In the genomic region with DNA sequence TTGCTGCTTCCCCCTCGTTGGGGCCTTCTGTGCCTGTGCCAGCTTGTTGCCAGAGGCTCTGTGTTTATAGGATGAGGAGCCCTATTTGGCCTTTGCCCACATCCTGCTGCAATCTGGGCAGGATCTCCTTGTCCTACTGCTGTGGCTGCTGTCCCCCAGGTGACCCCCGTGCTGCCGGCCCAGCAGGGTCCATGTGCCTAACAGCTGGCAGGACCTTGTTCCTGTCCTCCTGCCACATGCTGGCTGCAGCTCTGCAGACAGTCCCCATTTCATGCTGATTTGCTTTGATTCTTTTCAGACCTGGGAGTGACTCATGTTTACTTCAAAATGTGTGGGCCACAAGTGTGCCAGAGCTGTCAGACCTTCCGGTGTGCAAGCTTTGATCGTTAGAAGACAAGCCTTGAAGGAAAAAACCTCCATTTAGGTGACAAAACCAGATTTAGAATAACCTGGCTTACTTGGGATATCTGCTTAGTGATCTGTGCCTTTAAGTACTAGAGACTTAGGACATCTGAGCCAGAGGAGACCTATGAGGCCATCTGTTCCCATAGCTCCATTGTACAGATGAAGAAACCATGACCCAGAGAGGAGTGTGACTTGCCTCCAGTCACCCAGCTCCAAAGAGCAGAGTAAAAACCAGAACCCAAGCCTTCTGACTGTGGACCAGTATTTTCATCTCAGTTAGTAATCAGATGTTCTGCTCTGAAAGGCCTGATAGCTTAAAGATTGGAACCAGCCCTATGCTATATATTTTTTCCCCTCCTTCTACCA, we compare ENCODE assay signal across 8 cellular contexts. TPM values are rescaled to one million over a fixed set of nuclear protein-coding genes. Genes with fewer than 3 reads are reported as not detected.
DNase-seq lines count a peak whose midpoint lies in the region; ATAC-seq and TF ChIP-seq lines count a peak whose summit lies in the region.

No MANE protein-coding gene starts in this region.

- H3K36me3 Mint-ChIP-seq in T-cell = no peaks in the 10 kb centered on the region

- no peaks in the 10 kb centered on the region for H3K9me3 ChIP-seq in mucosa of descending colon

- no peak overlapping the region for H3K4me3 ChIP-seq in mucosa of descending colon

- intact Hi-C loops in mucosa of descending colon (cut with DNase I, micrococcal nuclease) = no loop called here

- no peaks in the 10 kb centered on the region for H3K36me3 ChIP-seq in mucosa of descending colon (ENCODE audit: low read depth)

- peak overlapping the region; percentile 24 for H3K27ac ChIP-seq in caudate nucleus (ENCODE audit: low read depth, low read length)

- H3K4me1 Mint-ChIP-seq in T-cell = peaks cover 19 to 39% (median 36%) of the 10 kb centered on the region in 3 donors

- peaks cover 0 to 4% of the 10 kb centered on the region in 2 donors for H3K27me3 Mint-ChIP-seq in T-cell

- CTCF ChIA-PET in T-cell (lab: Charles Lee) = interaction anchor here in 1 of 2 donors (2.1 kb wide), 1 partner anchor 19 kb away, joined by 8 read pairs; no protein-coding TSS in a partner anchor

- ATAC-seq in T-cell (replicated peaks in 1 of 4) (peak; percentile 87 to 96 (median 94)), mucosa of descending colon (peak; percentile 65), GM21717 (IDR thresholded peaks at IDR 0.05; ENCODE audit: unreplicated experiment) (no peak), HG02973 (IDR thresholded peaks at IDR 0.05; ENCODE audit: unreplicated experiment) (no peak)

- DNase-seq in AG20443 (ENCODE audit: low spot score) (peak; percentile 32), T-cell (peak in 30 of 34 experiments; percentile 8 to 52 (median 25)), caudate nucleus (lab: John Stamatoyannopoulos, UW) (peak in 18 of 61 donors; percentile 17 to 66 (median 38)), mucosa of descending colon (peak in 1 of 3 donors; percentile 54), COR-L47 (lab: John Stamatoyannopoulos, UW) (no peak), midbrain (lab: John Stamatoyannopoulos, UW) (no peak)

- no peaks in the 10 kb centered on the region for H3K9me3 Mint-ChIP-seq in T-cell

- POLR2A ChIA-PET in T-cell (lab: Charles Lee) = interaction anchor here in 1 of 2 donors (1.0 kb wide), 1 partner anchor 12 kb away, joined by 3 read pairs; a partner anchor contains a TSS

- H3K4me1 ChIP-seq in mucosa of descending colon (ENCODE audit: low read depth) = no peaks in the 10 kb centered on the region

- peak overlapping the region; percentile 3 to 63 (median 35) for H3K4me3 Mint-ChIP-seq in T-cell

- TF ChIP-seq CTCF in mucosa of descending colon (IDR thresholded peaks at IDR 0.05) = no peak

- H3K27ac Mint-ChIP-seq in T-cell = peak overlapping the region; percentile 93 to 94

RNA-seq across cellular contexts. Expression of a gene that starts 11.1 kb away (rescaled TPM):
- total RNA-seq in T-cell (1 to 10 TPM in 4 of 5 donors, under 1 TPM in 1; 0.55 to 3.0 (median 1.8) TPM), mucosa of descending colon (10 to 100 TPM; 21.9 to 65.9 (median 30.9) TPM)

Comparison
In these comparisons a context has a peak if more than half of its experiments do, and no peak if none do; other contexts are left out.
1. DNase-seq: peak in AG20443 (single experiment) and T-cell (30 of 34); none in COR-L47 (single experiment) and midbrain (single experiment).
2. ATAC-seq: peak in T-cell (4 of 4) and mucosa of descending colon (single experiment); none in GM21717 (single experiment) and HG02973 (single experiment).
3. RNA of a gene that starts 11.1 kb away (total RNA-seq): 21.9 to 65.9 TPM in mucosa of descending colon; 0.55 to 3.0 TPM in T-cell; every median in the first group is over 4 times any median in the second.